Comparison of ENCODE assay signal across 13 cellular contexts in the genomic region with DNA sequence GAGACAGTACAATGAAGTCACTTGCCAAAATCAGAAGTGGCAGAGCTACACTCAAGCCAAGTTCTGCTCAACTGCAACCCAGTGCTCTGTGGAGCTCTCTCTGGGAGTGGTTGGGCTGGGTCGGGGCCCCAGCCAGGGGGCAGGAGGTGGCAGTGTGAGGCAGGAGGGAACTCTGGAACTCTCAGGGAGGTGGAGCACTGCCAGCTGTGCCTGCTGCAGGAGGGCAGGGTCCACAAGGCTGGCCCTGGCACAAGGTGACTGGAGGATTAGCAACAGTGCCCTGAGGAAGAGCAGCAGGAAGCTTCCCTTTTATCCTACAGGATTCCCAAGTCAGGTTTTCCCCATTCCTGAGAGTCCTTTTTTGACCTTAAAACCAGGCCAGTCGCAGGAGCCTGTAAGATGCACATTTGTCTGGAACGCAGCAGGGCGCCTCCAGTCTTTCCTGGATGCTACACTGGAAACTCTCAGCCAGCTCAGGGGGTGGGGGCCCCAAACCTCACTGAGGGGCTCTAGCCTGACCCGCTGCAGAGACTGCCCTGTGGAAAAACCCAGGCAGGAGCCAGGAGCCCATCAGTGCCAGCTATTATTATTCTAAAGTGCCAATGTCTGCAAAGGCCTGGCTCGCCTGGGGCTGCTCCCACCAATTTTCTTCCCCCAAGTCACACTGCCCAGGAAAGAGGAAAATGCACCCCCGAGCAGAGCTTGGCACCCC. TPM values are rescaled to one million over a fixed set of nuclear protein-coding genes. Genes with fewer than 3 reads are reported as not detected.
A peak's percentile ranks its signal among the peaks of the same experiment; 100 is the strongest.
DNase-seq lines count a peak whose midpoint lies in the region; ATAC-seq and TF ChIP-seq lines count a peak whose summit lies in the region.
"Had no signal": no experiment of that assay in that cellular context is flagged by ENCODE, and none has a peak within 500 bp of the region (broad histone marks: within the 10 kb centered on the region; RNA-seq: fewer than 3 reads in every experiment).

No MANE protein-coding gene starts in this region.

- H3K4me1 ChIP-seq in GM23338 (ENCODE audit: insufficient read depth) (peaks cover 13% of the 10 kb centered on the region; the same call in 1 of the 2 replicates), cardiac muscle cell (ENCODE audit: low read depth) (peaks cover 60% of the 10 kb centered on the region), parathyroid adenoma (peaks cover 21% of the 10 kb centered on the region)

- DNase-seq in GM23338 (ENCODE audit: low spot score): no peak
- DNase-seq in WTC11 (ENCODE audit: low spot score): no peak
- no peak for DNase-seq in cardiac muscle cell (ENCODE audit: low read depth in 1 of 2, low spot score in 1 of 2)
- DNase-seq in HEK293T (ENCODE audit: extremely low spot score): no peak
- DNase-seq in activated gamma-delta T cell (lab: John Stamatoyannopoulos, UW): no peak
- DNase-seq: CD4-positive, CD25-positive, alpha-beta regulatory T cell; naive B cell; NCI-H774 had no signal

- peak overlapping the region; percentile 26; the same call in 1 of the 2 replicates for H3K4me2 ChIP-seq in GM23338
- no peak overlapping the region for H3K4me2 ChIP-seq in parathyroid adenoma (ENCODE audit: low read length)

- no peak overlapping the region for H3K27ac ChIP-seq in GM23338 (ENCODE audit: low read depth)
- H3K27ac ChIP-seq in cardiac muscle cell: peak overlapping the region; percentile 70
- peak overlapping the region; percentile 9 for H3K27ac ChIP-seq in parathyroid adenoma
- H3K27ac ChIP-seq: VCaP had no signal

- CTCF ChIA-PET in WTC11 (lab: Charles Lee): interaction anchor here (0.7 to 2.5 kb wide), 7 partner anchors 10 to 312 kb away, joined by 3 to 38 read pairs (median 3); no protein-coding TSS in a partner anchor
- CTCF ChIA-PET in HEK293T (lab: Yijun Ruan, JAX): interaction anchor here (0.6 to 1.4 kb wide), 2 partner anchors 10 to 16 kb away, joined by 3 to 4 read pairs; no protein-coding TSS in a partner anchor

- no peaks in the 10 kb centered on the region for H3K79me2 ChIP-seq in GM23338 (replicated peaks; ENCODE audit: insufficient read depth)
- no peaks in the 10 kb centered on the region for H3K79me2 ChIP-seq in parathyroid adenoma

- ATAC-seq in GM23338: peak; percentile 22
- peak; percentile 9; the same call in 1 of the 2 replicates for ATAC-seq in WTC11
- no peak for ATAC-seq in HG03039 (IDR thresholded peaks at IDR 0.05; ENCODE audit: unreplicated experiment)
- no peak for ATAC-seq in GM19351 (IDR thresholded peaks at IDR 0.05; ENCODE audit: unreplicated experiment)

- H3K4me3 Mint-ChIP-seq in GM23338 (no peak overlapping the region; the same call in 2 of the 3 replicates), WTC11 (no peak overlapping the region)
- H3K4me3 Mint-ChIP-seq: activated naive CD4-positive, alpha-beta T cell treated with anti-CD3 and anti-CD28 coated beads, Interleukin-2, amount 50 U/mL, for 24 hours; CD4-positive, CD25-positive, alpha-beta regulatory T cell; naive B cell had no signal

- TF ChIP-seq CTCF in GM23338 (conservative IDR thresholded peaks at IDR 0.05; ENCODE audit: low read depth in 2 of 2) (no peak), WTC11 (IDR thresholded peaks at IDR 0.05) (no peak), cardiac muscle cell (IDR thresholded peaks at IDR 0.05; ENCODE audit: low read depth, low read length) (no peak), parathyroid adenoma (IDR thresholded peaks at IDR 0.05) (no peak)

- no peaks in the 10 kb centered on the region for H3K9me2 ChIP-seq in GM23338 (ENCODE audit: insufficient read depth)

- H3K36me3 ChIP-seq in GM23338 (ENCODE audit: insufficient read depth) (no peaks in the 10 kb centered on the region), cardiac muscle cell (no peaks in the 10 kb centered on the region), parathyroid adenoma (ENCODE audit: control insufficient read depth, insufficient read depth, low read length) (no peaks in the 10 kb centered on the region)

- H3K4me3 ChIP-seq in GM23338 (no peak overlapping the region), cardiac muscle cell (no peak overlapping the region), parathyroid adenoma (ENCODE audit: low read depth, low read length) (no peak overlapping the region)

- H3K36me3 Mint-ChIP-seq in GM23338 (ENCODE audit: low read depth) (peaks cover 3% of the 10 kb centered on the region; the same call in 2 of the 3 replicates), WTC11 (peaks cover 3% of the 10 kb centered on the region; the same call in 1 of the 2 replicates)
- H3K36me3 Mint-ChIP-seq: activated naive CD4-positive, alpha-beta T cell treated with anti-CD3 and anti-CD28 coated beads, Interleukin-2, amount 50 U/mL, for 24 hours; CD4-positive, CD25-positive, alpha-beta regulatory T cell had no signal

- H4K20me1 ChIP-seq in GM23338 (replicated peaks; ENCODE audit: insufficient read depth): no peaks in the 10 kb centered on the region

- peaks cover 23% of the 10 kb centered on the region for H3K4me1 Mint-ChIP-seq in GM23338
- H3K4me1 Mint-ChIP-seq in WTC11: peaks cover 24% of the 10 kb centered on the region
- H3K4me1 Mint-ChIP-seq: activated naive CD4-positive, alpha-beta T cell treated with anti-CD3 and anti-CD28 coated beads, Interleukin-2, amount 50 U/mL, for 24 hours had no signal

- POLR2A ChIA-PET in WTC11 (lab: Charles Lee) (no interaction called here), HEK293T (lab: Yijun Ruan, JAX) (no interaction called here)

- H3K27ac Mint-ChIP-seq in GM23338 (0 out of 2 replicates have a peak overlapping the region, but pooled peaks have one; percentile 26), WTC11 (no peak overlapping the region)
- H3K27ac Mint-ChIP-seq: activated naive CD4-positive, alpha-beta T cell treated with anti-CD3 and anti-CD28 coated beads, Interleukin-2, amount 50 U/mL, for 24 hours had no signal

- no peaks in the 10 kb centered on the region for H3F3A ChIP-seq in GM23338 (replicated peaks; ENCODE audit: low read depth)

- H3K9ac ChIP-seq in parathyroid adenoma: no peak overlapping the region

- H3K27me3 Mint-ChIP-seq in GM23338 (ENCODE audit: insufficient read depth, low read depth, poor library complexity) (peaks cover 4% of the 10 kb centered on the region), WTC11 (ENCODE audit: low read depth) (no peaks in the 10 kb centered on the region; the same call in 1 of the 2 replicates)
- H3K27me3 Mint-ChIP-seq: activated naive CD4-positive, alpha-beta T cell treated with anti-CD3 and anti-CD28 coated beads, Interleukin-2, amount 50 U/mL, for 24 hours; CD4-positive, CD25-positive, alpha-beta regulatory T cell had no signal

- H3K27me3 ChIP-seq in GM23338 (ENCODE audit: insufficient read depth) (no peaks in the 10 kb centered on the region), cardiac muscle cell (no peaks in the 10 kb centered on the region), parathyroid adenoma (ENCODE audit: control insufficient read depth, insufficient read depth, low read length) (no peaks in the 10 kb centered on the region)

- H3K9me3 Mint-ChIP-seq in GM23338 (no peaks in the 10 kb centered on the region), WTC11 (no peaks in the 10 kb centered on the region)
- H3K9me3 Mint-ChIP-seq: activated naive CD4-positive, alpha-beta T cell treated with anti-CD3 and anti-CD28 coated beads, Interleukin-2, amount 50 U/mL, for 24 hours; CD4-positive, CD25-positive, alpha-beta regulatory T cell had no signal

- H2AFZ ChIP-seq in GM23338 (no peak overlapping the region), parathyroid adenoma (no peak overlapping the region)

- H3K9me3 ChIP-seq in cardiac muscle cell (ENCODE audit: low read depth) (no peaks in the 10 kb centered on the region), parathyroid adenoma (ENCODE audit: control insufficient read depth, low read length) (no peaks in the 10 kb centered on the region)

TF ChIP-seq in GM23338, 12 proteins besides CTCF, POLR2A, EP300 and RAD21 (continues in another document):
- TF ChIP-seq POLR2AphosphoS5 (IDR thresholded peaks at IDR 0.05; ENCODE audit: low read depth): no peak
- TF ChIP-seq, protein P1, sequence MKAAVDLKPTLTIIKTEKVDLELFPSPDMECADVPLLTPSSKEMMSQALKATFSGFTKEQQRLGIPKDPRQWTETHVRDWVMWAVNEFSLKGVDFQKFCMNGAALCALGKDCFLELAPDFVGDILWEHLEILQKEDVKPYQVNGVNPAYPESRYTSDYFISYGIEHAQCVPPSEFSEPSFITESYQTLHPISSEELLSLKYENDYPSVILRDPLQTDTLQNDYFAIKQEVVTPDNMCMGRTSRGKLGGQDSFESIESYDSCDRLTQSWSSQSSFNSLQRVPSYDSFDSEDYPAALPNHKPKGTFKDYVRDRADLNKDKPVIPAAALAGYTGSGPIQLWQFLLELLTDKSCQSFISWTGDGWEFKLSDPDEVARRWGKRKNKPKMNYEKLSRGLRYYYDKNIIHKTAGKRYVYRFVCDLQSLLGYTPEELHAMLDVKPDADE (IDR thresholded peaks at IDR 0.05): no peak

TF ChIP-seq in WTC11, 78 proteins besides CTCF, POLR2A, EP300 and RAD21 (continues in another document):
- no peak for TF ChIP-seq ZNF396 (CRISPR knock-in tag; IDR thresholded peaks at IDR 0.05; ENCODE audit: borderline replicate concordance)

TF ChIP-seq in HEK293T, 16 proteins besides CTCF, POLR2A, EP300 and RAD21 (continues in another document):
- no peak for TF ChIP-seq SUZ12 (IDR thresholded peaks at IDR 0.05)
- no peak for TF ChIP-seq FOXM1 (IDR thresholded peaks at IDR 0.05; ENCODE audit: borderline replicate concordance)
- no peak for TF ChIP-seq L3MBTL2 (conservative IDR thresholded peaks at IDR 0.05)
- no peak for TF ChIP-seq ELF4 (IDR thresholded peaks at IDR 0.05)
- no peak for TF ChIP-seq FOXA1 (IDR thresholded peaks at IDR 0.05)
- no peak for TF ChIP-seq TARDBP (IDR thresholded peaks at IDR 0.05)
- TF ChIP-seq, protein P2, sequence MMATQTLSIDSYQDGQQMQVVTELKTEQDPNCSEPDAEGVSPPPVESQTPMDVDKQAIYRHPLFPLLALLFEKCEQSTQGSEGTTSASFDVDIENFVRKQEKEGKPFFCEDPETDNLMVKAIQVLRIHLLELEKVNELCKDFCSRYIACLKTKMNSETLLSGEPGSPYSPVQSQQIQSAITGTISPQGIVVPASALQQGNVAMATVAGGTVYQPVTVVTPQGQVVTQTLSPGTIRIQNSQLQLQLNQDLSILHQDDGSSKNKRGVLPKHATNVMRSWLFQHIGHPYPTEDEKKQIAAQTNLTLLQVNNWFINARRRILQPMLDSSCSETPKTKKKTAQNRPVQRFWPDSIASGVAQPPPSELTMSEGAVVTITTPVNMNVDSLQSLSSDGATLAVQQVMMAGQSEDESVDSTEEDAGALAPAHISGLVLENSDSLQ (IDR thresholded peaks at IDR 0.05): no peak
- no peak for TF ChIP-seq ARNT (IDR thresholded peaks at IDR 0.05)
- TF ChIP-seq NFRKB (IDR thresholded peaks at IDR 0.05): no peak
- no peak for TF ChIP-seq FOXK2 (IDR thresholded peaks at IDR 0.05)
- no peak for TF ChIP-seq CTBP1 (IDR thresholded peaks at IDR 0.05; ENCODE audit: borderline replicate concordance)
- no peak for TF ChIP-seq HDGF (IDR thresholded peaks at IDR 0.05; ENCODE audit: borderline replicate concordance)

RNA-seq across cellular contexts. Expression of a gene that starts 31.8 kb away (rescaled TPM):
- 31.1 and 42.2 TPM in 2 replicates for total RNA-seq in GM23338 (2014; rRNA removed; shearing (Covaris generic))
- polyA plus RNA-seq in GM23338 (2016; fragmentation: Nextera tagmentation; extraction: Ambion mirVana) (14.8 and 16.8 TPM in 2 replicates), cardiac muscle cell (226 and 238 TPM in 2 replicates)
- total RNA-seq in WTC11 (2021) (17.6 to 21.3 TPM (median 20.6 TPM) in 3 replicates), cardiac muscle cell (180 and 309 TPM in 2 replicates)
- total RNA-seq: CD4-positive, CD25-positive, alpha-beta regulatory T cell had no signal

Comparison
In these comparisons a context has a peak if more than half of its experiments do, and no peak if none do; other contexts are left out.
1. ATAC-seq: peak in GM23338 (single experiment) and WTC11 (single experiment); none in HG03039 (single experiment) and GM19351 (single experiment).